Comparison of ENCODE assay signal across 17 cellular contexts in genomic region chr7:104926905-104927454, GRCh38.
DNase-seq lines count a peak whose midpoint lies in the region; ATAC-seq and TF ChIP-seq lines count a peak whose summit lies in the region.
"Had no signal": no experiment of that assay in that cellular context is flagged by ENCODE, and none has a peak within 500 bp of the region (broad histone marks: within the 10 kb centered on the region; RNA-seq: fewer than 3 reads in every experiment).

No MANE protein-coding gene starts in this region.

- H3K9me3 Mint-ChIP-seq in endodermal cell (no peaks in the 10 kb centered on the region), nephron progenitor cell (no peaks in the 10 kb centered on the region)
- H3K9me3 Mint-ChIP-seq in CD8-positive, alpha-beta T cell: no peaks in the 10 kb centered on the region
- H3K9me3 Mint-ChIP-seq: activated B cell treated with CpG ODN at 0.5 μM for 24 hours; activated naive CD8-positive, alpha-beta T cell treated with anti-CD3 and anti-CD28 coated beads, Interleukin-2, amount 10 ng/mL, durations not matched to agents 7 days and 5 days had no signal

- TF ChIP-seq CTCF in endodermal cell (conservative IDR thresholded peaks at IDR 0.05): no peak
- no peak for TF ChIP-seq CTCF in nephron progenitor cell (IDR thresholded peaks at IDR 0.05)
- no peak for TF ChIP-seq CTCF in CD8-positive, alpha-beta T cell (IDR thresholded peaks at IDR 0.05)
- TF ChIP-seq CTCF in psoas muscle (IDR thresholded peaks at IDR 0.05): no peak

- CTCF ChIA-PET in CD8-positive, alpha-beta T cell (lab: Charles Lee): interaction anchor here (1.5 to 3.4 kb wide), 5 partner anchors 9 to 1353 kb away, joined by 4 to 24 read pairs (median 6); no protein-coding TSS in a partner anchor

- no peak overlapping the region for H3K4me3 ChIP-seq in endodermal cell (ENCODE audit: low read length)
- H3K4me3 ChIP-seq in CD8-positive, alpha-beta T cell (ENCODE audit: low read depth, low read length): no peak overlapping the region
- no peak overlapping the region for H3K4me3 ChIP-seq in psoas muscle
- H3K4me3 ChIP-seq: esophagus muscularis mucosa, sigmoid colon had no signal

- H3K36me3 ChIP-seq in endodermal cell (ENCODE audit: control insufficient read depth, insufficient read depth, low read length) (no peaks in the 10 kb centered on the region), psoas muscle (ENCODE audit: insufficient read depth in 1 of 2, low read depth in 1 of 2) (no peaks in the 10 kb centered on the region)
- H3K36me3 ChIP-seq in CD8-positive, alpha-beta T cell (ENCODE audit: insufficient read depth, low read length): no peaks in the 10 kb centered on the region
- H3K36me3 ChIP-seq: esophagus muscularis mucosa, sigmoid colon had no signal

- no peaks in the 10 kb centered on the region for H3K36me3 Mint-ChIP-seq in endodermal cell (ENCODE audit: low read depth)
- no peaks in the 10 kb centered on the region for H3K36me3 Mint-ChIP-seq in nephron progenitor cell (ENCODE audit: low read depth)
- no peaks in the 10 kb centered on the region for H3K36me3 Mint-ChIP-seq in CD8-positive, alpha-beta T cell
- H3K36me3 Mint-ChIP-seq: activated naive CD8-positive, alpha-beta T cell treated with anti-CD3 and anti-CD28 coated beads, Interleukin-2, amount 10 ng/mL, durations not matched to agents 7 days and 5 days had no signal

- 46 to 70% methylated on average over 4 to 9 of the region's 10 CpGs for WGBS in endodermal cell (ENCODE audit: insufficient coverage in 1 of 2, insufficient read length in 1 of 2), 2 experiments
- 68 to 71% (median 68%) methylated on average over 10 of the region's 10 CpGs for WGBS in psoas muscle, 3 donors

- ATAC-seq in GM21825 (IDR thresholded peaks at IDR 0.05; ENCODE audit: unreplicated experiment) (no peak), psoas muscle (no peak)
- ATAC-seq in CD8-positive, alpha-beta T cell: no peak
- ATAC-seq: HCT116, SK-N-SH treated with all-trans-retinoic acid at 6 μM for 48 hours had no signal

- H3K27me3 ChIP-seq in endodermal cell (ENCODE audit: control insufficient read depth, insufficient read depth, low read length, poor library complexity, severe bottlenecking) (no peaks in the 10 kb centered on the region), psoas muscle (ENCODE audit: insufficient read depth in 3 of 3, low read length in 2 of 3) (no peaks in the 10 kb centered on the region)
- no peaks in the 10 kb centered on the region for H3K27me3 ChIP-seq in CD8-positive, alpha-beta T cell (ENCODE audit: insufficient read depth, low read length)
- H3K27me3 ChIP-seq: esophagus muscularis mucosa, sigmoid colon had no signal

- H3K4me1 ChIP-seq in endodermal cell (ENCODE audit: control insufficient read depth, insufficient read depth, low read length) (peaks cover 9% of the 10 kb centered on the region), psoas muscle (no peaks in the 10 kb centered on the region)
- H3K4me1 ChIP-seq in CD8-positive, alpha-beta T cell (ENCODE audit: insufficient read depth, low read length): no peaks in the 10 kb centered on the region

- H3K4me3 Mint-ChIP-seq in endodermal cell (peak overlapping the region; percentile 26), nephron progenitor cell (peak overlapping the region; percentile 20)
- H3K4me3 Mint-ChIP-seq in CD8-positive, alpha-beta T cell: no peak overlapping the region
- H3K4me3 Mint-ChIP-seq: activated B cell treated with CpG ODN at 0.5 μM for 24 hours; activated naive CD8-positive, alpha-beta T cell treated with anti-CD3 and anti-CD28 coated beads, Interleukin-2, amount 10 ng/mL, durations not matched to agents 7 days and 5 days had no signal

- no peak overlapping the region for H3K27ac ChIP-seq in endodermal cell (ENCODE audit: low read depth, low read length)
- H3K27ac ChIP-seq in CD8-positive, alpha-beta T cell (ENCODE audit: low read depth, low read length): no peak overlapping the region
- H3K27ac ChIP-seq in psoas muscle: no peak overlapping the region
- H3K27ac ChIP-seq: C4-2B, esophagus muscularis mucosa, sigmoid colon had no signal

- peak; percentile 7 for DNase-seq in DMS153 treated with DMSO at 0.1 percent for 48 hours (lab: John Stamatoyannopoulos, UW; ENCODE audit: unreplicated experiment)
- peak; percentile 32 for DNase-seq in NCI-H1092 (lab: John Stamatoyannopoulos, UW)
- peak; percentile 84 for DNase-seq in endodermal cell
- DNase-seq in nephron progenitor cell: peak; percentile 40
- DNase-seq in CD8-positive, alpha-beta T cell: no peak
- no peak for DNase-seq in GM03348 (ENCODE audit: low spot score)
- no peak for DNase-seq in psoas muscle
- DNase-seq: activated B cell treated with CpG ODN at 0.5 μM for 24 hours; activated naive CD8-positive, alpha-beta T cell treated with anti-CD3 and anti-CD28 coated beads, Interleukin-2, amount 10 ng/mL, durations not matched to agents 7 days and 5 days; NCI-H1048; NK-92 treated with Interleukin-12 subunit alpha and Interleukin-12 subunit beta, amount 100 ng/mL, for 24 hours; sigmoid colon had no signal

- H3K4me1 Mint-ChIP-seq in endodermal cell (peaks cover 29% of the 10 kb centered on the region), nephron progenitor cell (peaks cover 61% of the 10 kb centered on the region)
- peaks cover 5% of the 10 kb centered on the region for H3K4me1 Mint-ChIP-seq in CD8-positive, alpha-beta T cell (ENCODE audit: low read depth)

- H3K27me3 Mint-ChIP-seq in endodermal cell (ENCODE audit: insufficient read depth) (no peaks in the 10 kb centered on the region), nephron progenitor cell (ENCODE audit: low read depth, poor library complexity) (no peaks in the 10 kb centered on the region)
- H3K27me3 Mint-ChIP-seq in CD8-positive, alpha-beta T cell (ENCODE audit: low read depth): no peaks in the 10 kb centered on the region
- H3K27me3 Mint-ChIP-seq: activated B cell treated with CpG ODN at 0.5 μM for 24 hours; activated naive CD8-positive, alpha-beta T cell treated with anti-CD3 and anti-CD28 coated beads, Interleukin-2, amount 10 ng/mL, durations not matched to agents 7 days and 5 days had no signal

- POLR2A ChIA-PET in CD8-positive, alpha-beta T cell (lab: Charles Lee): interaction anchor here (0.6 to 1.2 kb wide), 3 partner anchors 9 to 153 kb away, joined by 3 to 5 read pairs (median 3); no protein-coding TSS in a partner anchor

- H3K9me3 ChIP-seq in endodermal cell (ENCODE audit: control insufficient read depth, low read length): no peaks in the 10 kb centered on the region
- H3K9me3 ChIP-seq in CD8-positive, alpha-beta T cell (ENCODE audit: low read length): no peaks in the 10 kb centered on the region
- no peaks in the 10 kb centered on the region for H3K9me3 ChIP-seq in psoas muscle
- H3K9me3 ChIP-seq: esophagus muscularis mucosa, sigmoid colon had no signal

- intact Hi-C loops in CD8-positive, alpha-beta T cell (cut with DNase I, micrococcal nuclease): no loop called here
- intact Hi-C loops in psoas muscle (cut with DNase I): no loop called here

- peak overlapping the region; percentile 85 for H3K27ac Mint-ChIP-seq in endodermal cell
- H3K27ac Mint-ChIP-seq in nephron progenitor cell: peak overlapping the region; percentile 94
- H3K27ac Mint-ChIP-seq in CD8-positive, alpha-beta T cell: no peak overlapping the region
- H3K27ac Mint-ChIP-seq: activated B cell treated with CpG ODN at 0.5 μM for 24 hours; activated naive CD8-positive, alpha-beta T cell treated with anti-CD3 and anti-CD28 coated beads, Interleukin-2, amount 10 ng/mL, durations not matched to agents 7 days and 5 days had no signal

- no peak overlapping the region for H3K9ac ChIP-seq in endodermal cell (ENCODE audit: extremely low read depth, low read length, poor library complexity, severe bottlenecking)

Comparison
In these comparisons a context has a peak if more than half of its experiments do, and no peak if none do; other contexts are left out.
1. DNase-seq: peak in DMS153 treated with DMSO at 0.1 percent for 48 hours (single experiment), NCI-H1092 (single experiment), endodermal cell (single experiment) and nephron progenitor cell (single experiment); none in CD8-positive, alpha-beta T cell (0 of 7), GM03348 (single experiment) and psoas muscle (0 of 2).